In the genomic region with DNA sequence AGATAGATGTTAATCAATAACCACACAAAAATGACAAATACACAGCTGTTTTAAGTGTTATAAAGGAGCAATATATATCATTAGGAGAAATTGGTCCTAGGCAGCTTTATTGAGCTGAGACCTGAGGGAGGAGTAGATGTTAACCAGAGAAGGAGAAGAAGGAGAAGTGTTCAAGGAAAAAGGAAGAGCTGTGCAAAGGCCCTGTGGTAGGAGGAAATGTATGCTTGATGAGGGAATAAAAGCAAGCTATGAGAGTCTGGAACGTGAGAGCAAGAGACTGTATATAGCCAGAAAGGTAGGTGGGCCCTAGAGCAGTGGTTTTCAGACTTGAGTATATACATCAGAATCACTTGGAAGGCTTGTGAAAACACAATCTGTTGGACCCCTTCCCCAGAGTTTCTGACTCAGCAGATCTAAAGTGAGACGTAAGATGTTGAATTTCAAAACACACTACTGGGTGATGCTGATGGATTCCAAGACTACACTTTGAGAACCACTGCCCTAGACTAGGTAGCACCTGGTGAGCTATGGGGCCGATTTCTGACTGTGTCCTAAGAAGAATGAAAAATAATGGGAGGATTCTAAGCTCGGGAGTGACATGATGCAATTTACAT, we compare ENCODE assay signal across 35 cellular contexts.
"Had no signal": no experiment of that assay in that cellular context is flagged by ENCODE, and none has a peak within 500 bp of the region (broad histone marks: within the 10 kb centered on the region; RNA-seq: fewer than 3 reads in every experiment).

No MANE protein-coding gene starts in this region.

- H3K27me3 ChIP-seq: cardiac muscle cell had no signal

- H3K36me3 ChIP-seq: cardiac muscle cell, WERI-Rb-1 had no signal

- ATAC-seq: activated CD8-positive, alpha-beta memory T cell treated with anti-CD3 and anti-CD28 coated beads, Interleukin-2, amount 10 ng/mL, durations not matched to agents 7 days and 5 days; activated naive CD8-positive, alpha-beta T cell treated with anti-CD3 and anti-CD28 coated beads, Interleukin-2, amount 50 U/mL, for 24 hours; PC-3; Right ventricle myocardium inferior had no signal

- H3K4me3 ChIP-seq: cardiac muscle cell had no signal

- DNase-seq: activated CD4-positive, alpha-beta memory T cell treated with anti-CD3 and anti-CD28 coated beads, Interleukin-2, amount 10 ng/mL, durations not matched to agents 7 days and 5 days; activated CD4-positive, alpha-beta T cell treated with anti-CD3 and anti-CD28 coated beads for 1 hour; activated CD4-positive, alpha-beta T cell treated with anti-CD3 and anti-CD28 coated beads for 48 hours; activated CD4-positive, CD25-positive, alpha-beta regulatory T cell; activated CD8-positive, alpha-beta memory T cell treated with anti-CD3 and anti-CD28 coated beads for 24 hours; activated CD8-positive, alpha-beta memory T cell treated with anti-CD3 and anti-CD28 coated beads, Interleukin-2, amount 10 ng/mL, durations not matched to agents 7 days and 5 days; activated CD8-positive, alpha-beta memory T cell treated with anti-CD3 and anti-CD28 coated beads, Interleukin-2, amount 50 U/mL, for 48 hours; activated effector memory CD4-positive, alpha-beta T cell treated with Interleukin-2 at 50 U/mL for 16 hours; activated naive CD4-positive, alpha-beta T cell treated with anti-CD3 and anti-CD28 coated beads, Interleukin-2, amount 10 ng/mL, durations not matched to agents 7 days and 5 days; activated naive CD8-positive, alpha-beta T cell treated with anti-CD3 and anti-CD28 coated beads, Interleukin-2, amount 50 U/mL, for 24 hours; activated T-cell treated with anti-CD3 and anti-CD28 coated beads, Interleukin-2, amount 50 U/mL, for 48 hours; amniotic stem cell; aorta; KG1; MM.1S; MV-4-11; NCI-H1092 treated with DMSO at 0.1 percent for 48 hours; NCI-H1417; NCI-H146; NCI-H187; NCI-H2029 treated with DMSO at 0.1 percent for 48 hours; NCI-H2107; NCI-H2171 treated with DMSO at 0.1 percent for 48 hours; NCI-H2227 treated with DMSO at 0.1 percent for 48 hours; NCI-H446 treated with DMSO at 0.1 percent for 48 hours; NCI-H524; NCI-H69; NCI-H82; NK-92 treated with Interleukin-12 subunit alpha and Interleukin-12 subunit beta, amount 100 ng/mL, for 24 hours; SIG-M5; WERI-Rb-1 had no signal

- H3K27ac ChIP-seq: cardiac muscle cell, RWPE1, WERI-Rb-1 had no signal
